In the genomic region with DNA sequence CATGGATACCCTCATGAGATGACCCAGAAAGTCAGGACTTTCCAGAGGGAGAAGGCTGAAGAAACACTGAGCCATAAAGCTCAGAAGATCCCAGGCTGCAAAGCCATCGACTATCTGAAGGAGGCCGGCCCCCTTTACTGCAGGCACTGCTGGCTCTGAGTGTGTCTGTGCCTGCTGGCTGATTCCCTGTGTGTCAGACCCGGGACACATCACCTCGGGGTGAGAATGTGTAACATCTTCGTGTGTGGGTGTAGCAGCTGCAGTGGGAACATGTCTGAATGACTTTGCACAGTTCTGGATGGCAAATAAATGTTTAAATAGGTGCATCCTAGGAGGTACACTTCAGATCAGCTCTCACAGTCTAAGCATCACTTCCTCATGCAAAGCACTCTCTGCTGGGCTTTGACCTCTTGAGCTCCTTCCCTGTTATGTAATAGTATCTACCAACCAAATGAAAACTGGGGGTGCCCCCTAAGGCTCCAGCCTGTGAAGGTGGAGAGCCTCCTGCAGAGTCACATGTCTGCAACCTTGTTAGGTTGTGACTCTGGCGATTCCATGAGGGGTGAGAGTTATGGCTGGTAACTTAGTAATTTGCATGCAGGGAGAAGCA, we compare ENCODE assay signal across 14 cellular contexts.
"Had no signal": no experiment of that assay in that cellular context is flagged by ENCODE, and none has a peak within 500 bp of the region (broad histone marks: within the 10 kb centered on the region; RNA-seq: fewer than 3 reads in every experiment).

No MANE protein-coding gene starts in this region.

- H3K27ac ChIP-seq: lower lobe of right lung, neutrophil, prostate gland, SK-N-MC, thyroid gland had no signal

- H3K9me3 ChIP-seq: lower lobe of right lung, neutrophil, prostate gland, thyroid gland had no signal

- H3K36me3 ChIP-seq: lower lobe of right lung, neutrophil, prostate gland, thyroid gland had no signal

- H3K4me1 ChIP-seq: lower lobe of right lung, prostate gland, thyroid gland had no signal

- DNase-seq: activated effector memory CD4-positive, alpha-beta T cell treated with Interleukin-2 at 50 U/mL for 16 hours; activated T-cell treated with anti-CD3 and anti-CD28 coated beads, Interleukin-2, amount 50 U/mL, for 24 hours; dermis blood vessel endothelial cell; endodermal cell; erythroblast; lower lobe of right lung; naive thymus-derived CD4-positive, alpha-beta T cell; stimulated activated CD4-positive, alpha-beta T cell treated with anti-CD3 and anti-CD28 coated beads, Interleukin-15, amount 100 ng/mL, for 24 hours; stimulated activated CD4-positive, alpha-beta T cell treated with anti-CD3 and anti-CD28 coated beads, Interleukin-4, amount 100 ng/mL, for 24 hours; stimulated activated naive CD8-positive, alpha-beta T cell treated with anti-CD3 and anti-CD28 coated beads, Interleukin-15, amount 100 ng/mL, for 72 hours; thyroid gland had no signal

- H3K27me3 ChIP-seq: thyroid gland had no signal

- ATAC-seq: lower lobe of right lung; naive thymus-derived CD4-positive, alpha-beta T cell; stimulated activated naive CD8-positive, alpha-beta T cell treated with anti-CD3 and anti-CD28 coated beads, Interleukin-15, amount 100 ng/mL, for 72 hours had no signal

- H3K4me3 ChIP-seq: lower lobe of right lung, prostate gland, SK-N-MC, thyroid gland had no signal
